Comparison of ENCODE assay signal across 8 cellular contexts in genomic region chr3:57952208-57952631, GRCh38. TPM values are rescaled to one million over a fixed set of nuclear protein-coding genes. Genes with fewer than 3 reads are reported as not detected.
DNase-seq lines count a peak whose midpoint lies in the region; ATAC-seq, FAIRE-seq and TF ChIP-seq lines count a peak whose summit lies in the region.

No MANE protein-coding gene starts in this region.

- TF ChIP-seq CTCF in H9 (conservative IDR thresholded peaks at IDR 0.05), result no peak
- no peak for TF ChIP-seq CTCF in astrocyte (IDR thresholded peaks at IDR 0.05; ENCODE audit: insufficient read depth, low read depth, low read length)

- H3K23me2 ChIP-seq in H9 (ENCODE audit: insufficient read length, low read depth, low read length, poor library complexity, severe bottlenecking), result no peaks in the 10 kb centered on the region

- no peaks in the 10 kb centered on the region for H3K27me3 ChIP-seq in H9 (ENCODE audit: insufficient read depth, low read length)
- H3K27me3 ChIP-seq in astrocyte (ENCODE audit: insufficient read depth, low read length), result no peaks in the 10 kb centered on the region
- H3K27me3 ChIP-seq in skeletal muscle satellite cell (ENCODE audit: control insufficient read depth, insufficient read depth, low read length), result no peaks in the 10 kb centered on the region

- peak overlapping the region; percentile 18 for H4K5ac ChIP-seq in H9 (ENCODE audit: insufficient read length, low read depth, low read length)

- DNase-seq in H9 (peak; percentile 79), astrocyte (ENCODE audit: low read depth) (peak; percentile 98), iPS-NIHi11 (ENCODE audit: low spot score) (peak; percentile 73), NOMO-1 treated with DMSO at 0.1 percent for 48 hours (lab: John Stamatoyannopoulos, UW; ENCODE audit: unreplicated experiment) (no peak)

- peak overlapping the region in 2 of 3 experiments; percentile 43 to 90; a peak in 3 of 7 replicates for H3K27ac Mint-ChIP-seq in H9
- H3K27ac Mint-ChIP-seq in astrocyte (ENCODE audit: unreplicated experiment), result peak overlapping the region; percentile 97

- H3K9ac ChIP-seq in H9 (ENCODE audit: extremely low read depth, insufficient read length, low read length) (no peak overlapping the region), astrocyte (ENCODE audit: low read length) (peak overlapping the region; percentile 61), skeletal muscle satellite cell (ENCODE audit: low read depth, low read length) (peak overlapping the region; percentile 65)

- H3K4me2 ChIP-seq in H9 (ENCODE audit: insufficient read depth, insufficient read length, low read length) (no peak overlapping the region), astrocyte (ENCODE audit: low read length) (peak overlapping the region; percentile 62), skeletal muscle satellite cell (ENCODE audit: low read length) (peak overlapping the region; percentile 51)

- H3K56ac ChIP-seq in H9 (ENCODE audit: insufficient read length, low read depth, low read length), result no peak overlapping the region

- H3K79me2 ChIP-seq in H9 (ENCODE audit: insufficient read depth, low read length) (no peaks in the 10 kb centered on the region), astrocyte (ENCODE audit: insufficient read depth, low read length) (no peaks in the 10 kb centered on the region)

- H2BK5ac ChIP-seq in H9 (ENCODE audit: insufficient read length, low read length), result no peak overlapping the region

- peaks cover 13% of the 10 kb centered on the region; the same call in 1 of the 2 replicates for H3K4me1 ChIP-seq in H9 (ENCODE audit: insufficient read depth, low read length)
- peaks cover 46% of the 10 kb centered on the region for H3K4me1 ChIP-seq in astrocyte (ENCODE audit: insufficient read depth, low read length)
- H3K4me1 ChIP-seq in skeletal muscle satellite cell (ENCODE audit: control insufficient read depth, insufficient read depth, low read length), result peaks cover 38% of the 10 kb centered on the region

- peak overlapping the region; percentile 67 for H4K91ac ChIP-seq in H9 (ENCODE audit: insufficient read length, low read depth, low read length)

- WGBS in H9 (ENCODE audit: extremely low coverage, insufficient read length, low lambda C conversion rate), result no CpG with 5 or more reads among the region's 4 CpGs

- H3K79me1 ChIP-seq in H9 (ENCODE audit: insufficient read depth, low read depth, low read length, poor library complexity, severe bottlenecking), result no peaks in the 10 kb centered on the region

- H3K27me3 Mint-ChIP-seq in H9 (ENCODE audit: low read depth), result no peaks in the 10 kb centered on the region
- H3K27me3 Mint-ChIP-seq in astrocyte (ENCODE audit: low read depth, unreplicated experiment), result no peaks in the 10 kb centered on the region

- H2AFZ ChIP-seq in H9 (ENCODE audit: low read length) (no peak overlapping the region), astrocyte (ENCODE audit: low read depth, low read length) (no peak overlapping the region)

- no peak overlapping the region for H4K8ac ChIP-seq in H9 (replicated peaks; ENCODE audit: insufficient read length, low read depth, low read length)

- H3K9me3 Mint-ChIP-seq in H9, result no peaks in the 10 kb centered on the region
- no peaks in the 10 kb centered on the region for H3K9me3 Mint-ChIP-seq in astrocyte (ENCODE audit: unreplicated experiment)

- H2BK20ac ChIP-seq in H9 (ENCODE audit: low read depth, low read length, poor library complexity, severe bottlenecking), result no peak overlapping the region

- no peak for ATAC-seq in HG03039 (IDR thresholded peaks at IDR 0.05; ENCODE audit: unreplicated experiment)
- ATAC-seq in GM21390 (IDR thresholded peaks at IDR 0.05; ENCODE audit: unreplicated experiment), result no peak
- ATAC-seq in HG02610 (IDR thresholded peaks at IDR 0.05; ENCODE audit: unreplicated experiment), result no peak

- no peaks in the 10 kb centered on the region for H4K20me1 ChIP-seq in H9 (ENCODE audit: control insufficient read depth, insufficient read depth, insufficient read length)
- no peaks in the 10 kb centered on the region for H4K20me1 ChIP-seq in astrocyte (ENCODE audit: insufficient read depth, low read length)

- H3K9me3 ChIP-seq in H9 (ENCODE audit: control insufficient read depth, low read depth, low read length) (no peaks in the 10 kb centered on the region), astrocyte (ENCODE audit: insufficient read depth, low read depth, low read length) (no peaks in the 10 kb centered on the region), skeletal muscle satellite cell (replicated peaks; ENCODE audit: low read length) (no peaks in the 10 kb centered on the region)

- H3K36me3 ChIP-seq in astrocyte (ENCODE audit: insufficient read depth, low read length) (no peaks in the 10 kb centered on the region), skeletal muscle satellite cell (ENCODE audit: insufficient read depth, low read length) (no peaks in the 10 kb centered on the region)

- H3K27ac ChIP-seq in H9 (ENCODE audit: insufficient read length, low read depth, low read length) (no peak overlapping the region), astrocyte (ENCODE audit: low read depth, low read length) (peak overlapping the region; percentile 80)

- H3K4me1 Mint-ChIP-seq in H9 (peaks cover 41% of the 10 kb centered on the region in 2 experiments), astrocyte (ENCODE audit: low read depth, unreplicated experiment) (peaks cover 39% of the 10 kb centered on the region)

- peak; percentile 90 for FAIRE-seq in astrocyte (lab: Jason Lieb, UNC)

- H3T11ph ChIP-seq in H9 (ENCODE audit: low read length), result peak overlapping the region; percentile 89

- H2BK15ac ChIP-seq in H9 (ENCODE audit: low read depth, low read length), result no peak overlapping the region

- no peak overlapping the region for H2AK5ac ChIP-seq in H9 (ENCODE audit: insufficient read length, low read length)

- H3K4me3 ChIP-seq in astrocyte (ENCODE audit: insufficient read depth, low read depth, low read length) (no peak overlapping the region), skeletal muscle satellite cell (ENCODE audit: low read length) (no peak overlapping the region)

- no peak overlapping the region for H3K23ac ChIP-seq in H9 (ENCODE audit: insufficient read length, low read depth, low read length)

- peak overlapping the region; percentile 95 for H3K18ac ChIP-seq in H9 (ENCODE audit: insufficient read length, low read depth, low read length)

- peak overlapping the region; percentile 85 for H2BK12ac ChIP-seq in H9 (ENCODE audit: insufficient read length, low read depth, low read length)

- H2BK120ac ChIP-seq in H9 (ENCODE audit: low read depth, low read length, poor library complexity, severe bottlenecking), result peak overlapping the region; percentile 83

- peak overlapping the region; percentile 67; the same call in 1 of the 2 replicates for H3K4ac ChIP-seq in H9 (ENCODE audit: low read depth, low read length)

- H3K36me3 Mint-ChIP-seq in H9 (ENCODE audit: insufficient read depth in 1 of 3, low read depth in 3 of 3) (no peaks in the 10 kb centered on the region; a peak in 1 of 7 replicates), astrocyte (ENCODE audit: low read depth, unreplicated experiment) (no peaks in the 10 kb centered on the region)

- H3K14ac ChIP-seq in H9 (ENCODE audit: insufficient read depth, low read length), result peak overlapping the region; percentile 93

- H3K4me3 Mint-ChIP-seq in H9, result no peak overlapping the region
- H3K4me3 Mint-ChIP-seq in astrocyte (ENCODE audit: unreplicated experiment), result no peak overlapping the region

RNA-seq across cellular contexts. Expression of gene FLNB, which starts 56.0 kb away (rescaled TPM):
- total RNA-seq in H9 (2021) (75.8 and 83.4 TPM in 2 replicates), astrocyte (434 and 521 TPM in 2 replicates)
- total RNA-seq in skeletal muscle satellite cell (2012; rRNA removed), result 79.3 and 86.2 TPM in 2 replicates
